In the genomic region with DNA sequence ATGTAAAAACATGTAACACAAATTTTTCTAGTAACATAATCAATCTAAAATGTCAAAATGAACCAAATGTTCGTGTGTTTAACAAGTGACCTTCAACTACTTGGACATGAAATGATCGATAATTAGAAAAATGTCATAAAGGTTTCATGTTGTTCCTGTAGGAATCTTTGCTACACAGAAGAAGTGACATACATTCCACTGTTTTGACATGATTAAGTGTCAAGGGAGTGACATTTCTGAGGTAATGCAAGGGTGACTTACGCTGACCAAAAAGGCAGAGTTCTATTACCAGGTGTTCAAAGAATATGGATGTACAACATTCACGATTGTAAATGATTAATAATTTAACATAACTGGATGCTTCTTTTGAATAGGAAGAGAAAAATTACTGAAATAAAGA, we compare ENCODE assay signal across 27 cellular contexts.
"Had no signal": no experiment of that assay in that cellular context is flagged by ENCODE, and none has a peak within 500 bp of the region (broad histone marks: within the 10 kb centered on the region; RNA-seq: fewer than 3 reads in every experiment).

No MANE protein-coding gene starts in this region.

- H3K9ac ChIP-seq: neural progenitor cell, parathyroid adenoma had no signal

- H3K27ac ChIP-seq: neural progenitor cell, ovary, parathyroid adenoma, psoas muscle, right lobe of liver, sigmoid colon, stomach, thoracic aorta, thyroid gland, tibial nerve, upper lobe of left lung, vagina had no signal

- H3K9me3 ChIP-seq: ovary, psoas muscle, right lobe of liver, sigmoid colon, stomach, thoracic aorta, thyroid gland, tibial nerve, upper lobe of left lung, vagina had no signal

- H3K27me3 ChIP-seq: neural progenitor cell, ovary, right lobe of liver, sigmoid colon, stomach, thyroid gland, tibial nerve, upper lobe of left lung, vagina had no signal

- H3K4me3 ChIP-seq: neural progenitor cell, ovary, psoas muscle, right lobe of liver, sigmoid colon, stomach, thoracic aorta, thyroid gland, tibial nerve, upper lobe of left lung, vagina had no signal

- ATAC-seq: natural killer cell treated with Interleukin-12 subunit alpha and Interleukin-12 subunit beta and Interleukin-15 and Interleukin-18, amount 100 ng/mL, for 72 hours; psoas muscle; right cardiac atrium; right lobe of liver; stimulated activated effector memory CD8-positive, alpha-beta T cell treated with anti-CD3 and anti-CD28 coated beads, Interleukin-12 subunit alpha, Interleukin-12 subunit beta, amount 100 ng/mL, for 72 hours; stimulated activated naive B cell treated with anti-CD40 and anti-IgM and Interleukin-4, amounts not matched to agents 10 μg/mL and 1 μg/mL and 100 μg/mL, for 72 hours had no signal

- H3K79me2 ChIP-seq: parathyroid adenoma had no signal

- DNase-seq: nephron progenitor cell; occipital lobe; ovary; posterior cingulate gyrus; psoas muscle; right cardiac atrium; right lobe of liver; sigmoid colon; small intestine; stimulated activated CD4-positive, alpha-beta T cell treated with anti-CD3 and anti-CD28 coated beads, Interleukin-15, amount 100 ng/mL, for 24 hours; stimulated activated CD4-positive, alpha-beta T cell treated with anti-CD3 and anti-CD28 coated beads, Interleukin-2, amount 100 ng/mL, for 24 hours; stimulated activated CD4-positive, alpha-beta T cell treated with anti-CD3 and anti-CD28 coated beads, Interleukin-2, amount 100 ng/mL, for 48 hours; stimulated activated CD4-positive, alpha-beta T cell treated with anti-CD3 and anti-CD28 coated beads, Interleukin-4, amount 100 ng/mL, for 24 hours; stimulated activated naive B cell treated with anti-CD40 and anti-IgM and Interleukin-4, amounts not matched to agents 10 μg/mL and 1 μg/mL and 100 μg/mL, for 72 hours; stimulated activated naive CD4-positive, alpha-beta T cell treated with Interleukin-2 at 50 U/mL for 16 hours; stomach; thyroid gland; trophoblast cell; upper lobe of left lung had no signal

- H3K36me3 ChIP-seq: neural progenitor cell, ovary, right lobe of liver, sigmoid colon, stomach, thoracic aorta, thyroid gland, tibial nerve, upper lobe of left lung, vagina had no signal

- FAIRE-seq: urothelium cell line had no signal

- H3K4me2 ChIP-seq: neural progenitor cell had no signal

- H2AFZ ChIP-seq: neural progenitor cell, parathyroid adenoma had no signal

- H3K4me1 ChIP-seq: neural progenitor cell, parathyroid adenoma, psoas muscle, right lobe of liver, sigmoid colon, stomach, thyroid gland, tibial nerve, upper lobe of left lung, vagina had no signal
